In the genomic region with DNA sequence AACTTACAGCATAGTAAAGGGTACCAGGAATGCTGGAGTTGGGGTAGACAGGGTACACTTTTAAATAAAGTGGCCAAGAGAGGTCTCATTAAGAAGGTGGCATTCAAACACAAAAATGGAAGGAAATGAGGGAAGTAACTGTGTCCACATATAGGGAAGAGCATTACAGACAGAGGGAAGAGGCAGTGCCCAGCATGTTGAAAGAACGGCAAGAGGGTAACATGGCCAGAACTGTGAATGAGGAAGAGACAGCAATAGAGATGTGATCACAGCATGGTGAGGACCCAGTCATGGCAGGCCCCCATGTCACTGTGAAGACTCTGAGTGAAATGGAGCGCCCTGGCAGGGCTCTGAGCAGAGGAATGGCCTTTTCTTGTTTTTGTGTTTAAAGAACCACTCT, we compare ENCODE assay signal across 1 cellular context.
TF ChIP-seq lines count a peak whose summit lies in the region.

No MANE protein-coding gene starts in this region.

TF ChIP-seq in HepG2, 621 proteins besides CTCF, POLR2A, EP300 and RAD21:
- TF ChIP-seq GATAD2A (CRISPR knock-in tag; IDR thresholded peaks at IDR 0.05), result no peak
- no peak for TF ChIP-seq GATA4 (IDR thresholded peaks at IDR 0.05; ENCODE audit: borderline replicate concordance, low read depth)
- TF ChIP-seq ZBTB20 (CRISPR knock-in tag; IDR thresholded peaks at IDR 0.05; ENCODE audit: borderline replicate concordance, low read depth), result no peak
- no peak for TF ChIP-seq TGIF2 (CRISPR knock-in tag; IDR thresholded peaks at IDR 0.05)
- no peak for TF ChIP-seq ZFX (CRISPR knock-in tag; IDR thresholded peaks at IDR 0.05; ENCODE audit: low read depth)
- no peak for TF ChIP-seq SETDB1 (CRISPR knock-in tag; IDR thresholded peaks at IDR 0.05; ENCODE audit: borderline replicate concordance)
- TF ChIP-seq, protein P1, sequence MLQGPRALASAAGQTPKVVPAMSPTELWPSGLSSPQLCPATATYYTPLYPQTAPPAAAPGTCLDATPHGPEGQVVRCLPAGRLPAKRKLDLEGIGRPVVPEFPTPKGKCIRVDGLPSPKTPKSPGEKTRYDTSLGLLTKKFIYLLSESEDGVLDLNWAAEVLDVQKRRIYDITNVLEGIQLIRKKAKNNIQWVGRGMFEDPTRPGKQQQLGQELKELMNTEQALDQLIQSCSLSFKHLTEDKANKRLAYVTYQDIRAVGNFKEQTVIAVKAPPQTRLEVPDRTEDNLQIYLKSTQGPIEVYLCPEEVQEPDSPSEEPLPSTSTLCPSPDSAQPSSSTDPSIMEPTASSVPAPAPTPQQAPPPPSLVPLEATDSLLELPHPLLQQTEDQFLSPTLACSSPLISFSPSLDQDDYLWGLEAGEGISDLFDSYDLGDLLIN (CRISPR knock-in tag; IDR thresholded peaks at IDR 0.05; ENCODE audit: borderline replicate concordance), result no peak
- no peak for TF ChIP-seq ZNF17 (CRISPR knock-in tag; IDR thresholded peaks at IDR 0.05)
- no peak for TF ChIP-seq IKZF4 (CRISPR knock-in tag; IDR thresholded peaks at IDR 0.05; ENCODE audit: borderline replicate concordance, low read depth, not compliant biosample characterization)
- no peak for TF ChIP-seq ZNF790 (CRISPR knock-in tag; IDR thresholded peaks at IDR 0.05; ENCODE audit: borderline replicate concordance)
- no peak for TF ChIP-seq ZZZ3 (CRISPR knock-in tag; IDR thresholded peaks at IDR 0.05; ENCODE audit: borderline replicate concordance)
- no peak for TF ChIP-seq ZNF343 (CRISPR knock-in tag; IDR thresholded peaks at IDR 0.05)
- TF ChIP-seq NCOA2 (CRISPR knock-in tag; IDR thresholded peaks at IDR 0.05), result no peak
- TF ChIP-seq ZNF75D (CRISPR knock-in tag; IDR thresholded peaks at IDR 0.05; ENCODE audit: borderline replicate concordance), result no peak
- TF ChIP-seq ZNF816 (CRISPR knock-in tag; IDR thresholded peaks at IDR 0.05; ENCODE audit: borderline replicate concordance), result no peak
- TF ChIP-seq, protein P2, sequence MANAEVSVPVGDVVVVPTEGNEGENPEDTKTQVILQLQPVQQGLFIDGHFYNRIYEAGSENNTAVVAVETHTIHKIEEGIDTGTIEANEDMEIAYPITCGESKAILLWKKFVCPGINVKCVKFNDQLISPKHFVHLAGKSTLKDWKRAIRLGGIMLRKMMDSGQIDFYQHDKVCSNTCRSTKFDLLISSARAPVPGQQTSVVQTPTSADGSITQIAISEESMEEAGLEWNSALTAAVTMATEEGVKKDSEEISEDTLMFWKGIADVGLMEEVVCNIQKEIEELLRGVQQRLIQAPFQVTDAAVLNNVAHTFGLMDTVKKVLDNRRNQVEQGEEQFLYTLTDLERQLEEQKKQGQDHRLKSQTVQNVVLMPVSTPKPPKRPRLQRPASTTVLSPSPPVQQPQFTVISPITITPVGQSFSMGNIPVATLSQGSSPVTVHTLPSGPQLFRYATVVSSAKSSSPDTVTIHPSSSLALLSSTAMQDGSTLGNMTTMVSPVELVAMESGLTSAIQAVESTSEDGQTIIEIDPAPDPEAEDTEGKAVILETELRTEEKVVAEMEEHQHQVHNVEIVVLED (CRISPR knock-in tag; IDR thresholded peaks at IDR 0.05; ENCODE audit: borderline replicate concordance), result no peak
- TF ChIP-seq KMT2B (CRISPR knock-in tag; IDR thresholded peaks at IDR 0.05), result no peak
- TF ChIP-seq, protein P3, sequence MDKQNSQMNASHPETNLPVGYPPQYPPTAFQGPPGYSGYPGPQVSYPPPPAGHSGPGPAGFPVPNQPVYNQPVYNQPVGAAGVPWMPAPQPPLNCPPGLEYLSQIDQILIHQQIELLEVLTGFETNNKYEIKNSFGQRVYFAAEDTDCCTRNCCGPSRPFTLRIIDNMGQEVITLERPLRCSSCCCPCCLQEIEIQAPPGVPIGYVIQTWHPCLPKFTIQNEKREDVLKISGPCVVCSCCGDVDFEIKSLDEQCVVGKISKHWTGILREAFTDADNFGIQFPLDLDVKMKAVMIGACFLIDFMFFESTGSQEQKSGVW (CRISPR knock-in tag; IDR thresholded peaks at IDR 0.05; ENCODE audit: borderline replicate concordance), result no peak
- TF ChIP-seq, protein P4, sequence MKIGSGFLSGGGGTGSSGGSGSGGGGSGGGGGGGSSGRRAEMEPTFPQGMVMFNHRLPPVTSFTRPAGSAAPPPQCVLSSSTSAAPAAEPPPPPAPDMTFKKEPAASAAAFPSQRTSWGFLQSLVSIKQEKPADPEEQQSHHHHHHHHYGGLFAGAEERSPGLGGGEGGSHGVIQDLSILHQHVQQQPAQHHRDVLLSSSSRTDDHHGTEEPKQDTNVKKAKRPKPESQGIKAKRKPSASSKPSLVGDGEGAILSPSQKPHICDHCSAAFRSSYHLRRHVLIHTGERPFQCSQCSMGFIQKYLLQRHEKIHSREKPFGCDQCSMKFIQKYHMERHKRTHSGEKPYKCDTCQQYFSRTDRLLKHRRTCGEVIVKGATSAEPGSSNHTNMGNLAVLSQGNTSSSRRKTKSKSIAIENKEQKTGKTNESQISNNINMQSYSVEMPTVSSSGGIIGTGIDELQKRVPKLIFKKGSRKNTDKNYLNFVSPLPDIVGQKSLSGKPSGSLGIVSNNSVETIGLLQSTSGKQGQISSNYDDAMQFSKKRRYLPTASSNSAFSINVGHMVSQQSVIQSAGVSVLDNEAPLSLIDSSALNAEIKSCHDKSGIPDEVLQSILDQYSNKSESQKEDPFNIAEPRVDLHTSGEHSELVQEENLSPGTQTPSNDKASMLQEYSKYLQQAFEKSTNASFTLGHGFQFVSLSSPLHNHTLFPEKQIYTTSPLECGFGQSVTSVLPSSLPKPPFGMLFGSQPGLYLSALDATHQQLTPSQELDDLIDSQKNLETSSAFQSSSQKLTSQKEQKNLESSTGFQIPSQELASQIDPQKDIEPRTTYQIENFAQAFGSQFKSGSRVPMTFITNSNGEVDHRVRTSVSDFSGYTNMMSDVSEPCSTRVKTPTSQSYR (CRISPR knock-in tag; IDR thresholded peaks at IDR 0.05; ENCODE audit: borderline replicate concordance), result no peak
- TF ChIP-seq ZSCAN12 (CRISPR knock-in tag; IDR thresholded peaks at IDR 0.05), result no peak
